ENCODE assay signal across 8 cellular contexts in the genomic region with DNA sequence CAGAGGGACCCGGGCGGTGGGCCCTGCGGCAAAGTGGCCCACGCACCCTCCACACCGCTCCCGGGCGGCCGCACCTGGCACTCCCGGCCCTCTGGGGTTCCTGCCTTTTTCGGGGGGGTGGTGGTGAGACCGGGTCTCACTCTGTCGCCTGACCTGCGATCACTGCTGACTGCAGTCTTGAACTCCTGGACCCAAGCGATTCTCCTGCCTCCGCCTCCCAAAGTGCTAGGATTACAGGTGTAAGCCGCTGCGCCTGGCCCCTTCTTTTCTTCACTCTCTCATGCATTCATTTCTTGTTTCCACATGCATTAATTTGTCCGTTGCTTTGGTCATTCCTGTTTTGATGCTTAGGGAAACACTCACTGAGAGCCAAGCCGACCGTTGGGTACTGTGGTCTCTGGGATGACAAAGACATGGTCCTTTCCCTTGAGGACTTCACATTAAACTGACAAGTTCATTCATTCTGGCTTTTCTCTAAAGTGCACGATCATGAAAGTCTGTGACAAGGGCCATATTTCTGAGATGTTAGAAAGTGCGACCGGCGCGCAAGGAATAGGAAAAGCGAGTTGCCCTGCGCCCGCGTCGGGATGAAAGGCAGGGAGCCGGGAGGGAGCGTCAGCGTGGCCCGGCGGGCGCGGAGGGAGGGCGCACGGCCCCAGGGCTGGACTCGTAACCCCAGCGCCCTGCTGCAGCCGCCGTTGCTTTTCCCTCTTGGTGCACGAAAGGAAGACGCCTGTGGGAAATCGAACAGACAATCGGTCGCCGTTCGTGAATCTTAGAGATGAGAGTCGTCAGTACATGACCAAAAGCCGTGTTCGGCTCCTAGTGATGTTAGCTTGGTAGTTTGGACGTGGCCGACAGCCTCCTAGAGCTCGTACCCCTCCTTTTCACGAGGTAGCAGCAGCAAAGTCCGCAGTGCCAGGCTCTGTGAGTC. TPM values are rescaled to one million over a fixed set of nuclear protein-coding genes. Genes with fewer than 3 reads are reported as not detected.
DNase-seq lines count a peak whose midpoint lies in the region; ATAC-seq and TF ChIP-seq lines count a peak whose summit lies in the region.

No MANE protein-coding gene starts in this region.

- H3K4me3 ChIP-seq in AG04450 (ENCODE audit: low read depth, low read length) = peak overlapping the region; percentile 57
- peak overlapping the region; percentile 2 for H3K4me3 ChIP-seq in endodermal cell (ENCODE audit: low read length)

- no peaks in the 10 kb centered on the region for H3K36me3 Mint-ChIP-seq in endodermal cell (ENCODE audit: low read depth)

- no peaks in the 10 kb centered on the region for H3K36me3 ChIP-seq in endodermal cell (ENCODE audit: control insufficient read depth, insufficient read depth, low read length)

- H3K9me3 ChIP-seq in AG04450 (ENCODE audit: control insufficient read depth, insufficient read depth, low read length) = no peaks in the 10 kb centered on the region; the same call in 1 of the 2 replicates
- H3K9me3 ChIP-seq in endodermal cell (ENCODE audit: control insufficient read depth, low read length) = no peaks in the 10 kb centered on the region

- H3K27ac Mint-ChIP-seq in endodermal cell = no peak overlapping the region

- peak overlapping the region; percentile 62 for H3K4me3 Mint-ChIP-seq in endodermal cell

- no peak for DNase-seq in AG04450 (ENCODE audit: low read depth, low spot score)
- DNase-seq in SW480 (ENCODE audit: low spot score) = peak; percentile 20
- DNase-seq in endodermal cell = peak; percentile 77
- DNase-seq in myocyte (ENCODE audit: low read depth) = peak; percentile 15
- no peak for DNase-seq in T1000 (lab: John Stamatoyannopoulos, UW)
- DNase-seq in OCI-M2 (lab: John Stamatoyannopoulos, UW; ENCODE audit: unreplicated experiment) = no peak
- no peak for DNase-seq in OCI-M1 (lab: John Stamatoyannopoulos, UW)

- peaks cover 3% of the 10 kb centered on the region for H3K4me1 Mint-ChIP-seq in endodermal cell

- CTCF ChIA-PET in AG04450 (lab: Charles Lee) = interaction anchor here (0.7 kb wide), 1 partner anchor 99 kb away, joined by 3 read pairs; no protein-coding TSS in a partner anchor

- POLR2A ChIA-PET in AG04450 (lab: Yijun Ruan, JAX) = no interaction called here

- 3 to 6% methylated on average over 27 to 58 of the region's 58 CpGs for WGBS in endodermal cell (ENCODE audit: insufficient coverage in 1 of 2, insufficient read length in 1 of 2), 2 experiments

- H3K4me1 ChIP-seq in endodermal cell (ENCODE audit: control insufficient read depth, insufficient read depth, low read length) = no peaks in the 10 kb centered on the region

- TF ChIP-seq CTCF in AG04450 (IDR thresholded peaks at IDR 0.05; ENCODE audit: low read depth, low read length) (no peak), endodermal cell (conservative IDR thresholded peaks at IDR 0.05) (no peak)

- peak; percentile 0 for ATAC-seq in GM19372 (IDR thresholded peaks at IDR 0.05; ENCODE audit: low read depth, unreplicated experiment)

- H3K27me3 Mint-ChIP-seq in endodermal cell (ENCODE audit: insufficient read depth) = peaks cover 87% of the 10 kb centered on the region

- H3K9ac ChIP-seq in endodermal cell (ENCODE audit: extremely low read depth, low read length, poor library complexity, severe bottlenecking) = no peak overlapping the region

- H3K27me3 ChIP-seq in AG04450 (ENCODE audit: control insufficient read depth, insufficient read depth, low read length) (peaks cover 71% of the 10 kb centered on the region), endodermal cell (ENCODE audit: control insufficient read depth, insufficient read depth, low read length, poor library complexity, severe bottlenecking) (peaks cover 93% of the 10 kb centered on the region)

- no peak overlapping the region for H3K27ac ChIP-seq in AG04450 (ENCODE audit: low read depth, low read length)
- no peak overlapping the region for H3K27ac ChIP-seq in endodermal cell (ENCODE audit: low read depth, low read length)

- no peaks in the 10 kb centered on the region for H3K9me3 Mint-ChIP-seq in endodermal cell

RNA-seq across cellular contexts. Expression of a gene that starts 1.0 kb away (rescaled TPM):
- 0.37 and 0.41 TPM in 2 replicates for polyA plus RNA-seq in AG04450 (2011; rRNA removed)
- 0.17 and 0.18 TPM in 2 replicates for polyA minus RNA-seq in AG04450 (2011; rRNA and poly(A)+ RNA removed)
- total RNA-seq in endodermal cell (under 1 TPM; 0.20 to 0.29 TPM), myocyte (0.48 TPM in 1 of 2 replicates, not detected in the other)
- polyA plus RNA-seq in endodermal cell (2013, experiment 1 of 2) = 0.46 TPM
- not detected for polyA plus RNA-seq in endodermal cell (2013, experiment 2 of 2)
- 0.05 TPM for polyA plus RNA-seq in myocyte (2012)

RNA-seq across cellular contexts. Expression of a gene that starts 50.4 kb away (rescaled TPM):
- 0.05 TPM in 2 replicates for polyA plus RNA-seq in AG04450 (2011; rRNA removed)
- not detected in 2 replicates for polyA minus RNA-seq in AG04450 (2011; rRNA and poly(A)+ RNA removed)
- total RNA-seq in endodermal cell = 10 to 100 TPM; 10.1 to 12.6 TPM
- polyA plus RNA-seq in endodermal cell (2013, experiment 1 of 2) = 0.53 TPM
- polyA plus RNA-seq in endodermal cell (2013, experiment 2 of 2) = 0.66 TPM
- total RNA-seq in myocyte = 2.9 and 3.0 TPM in 2 replicates
- polyA plus RNA-seq in myocyte (2012) = 0.28 TPM

Comparison
In these comparisons a context has a peak if more than half of its experiments do, and no peak if none do; other contexts are left out.
1. DNase-seq: peak in SW480 (single experiment), endodermal cell (single experiment) and myocyte (single experiment); none in AG04450 (single experiment), T1000 (single experiment), OCI-M2 (single experiment) and OCI-M1 (single experiment).